1 cellular context compared by ENCODE assay signal in the genomic region with DNA sequence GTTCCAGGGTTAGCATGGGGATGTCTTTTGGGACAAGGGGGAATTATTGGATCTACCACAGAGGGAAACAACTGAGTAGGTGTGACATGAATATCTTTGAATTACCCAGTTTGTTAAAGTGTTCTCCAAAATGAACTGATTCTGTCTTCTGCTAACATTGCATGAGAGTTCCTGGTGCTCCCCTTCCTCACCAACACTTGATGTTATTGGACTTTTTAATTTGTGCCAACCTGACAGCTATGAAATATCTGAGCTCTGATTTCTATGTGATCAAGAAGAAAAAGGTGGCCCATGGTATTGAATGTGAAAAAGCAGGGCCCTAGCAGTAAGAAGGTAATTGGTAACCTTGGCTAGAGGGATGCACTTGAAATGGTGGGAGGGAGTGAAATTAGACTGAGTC.
TF ChIP-seq lines count a peak whose summit lies in the region.

No MANE protein-coding gene starts in this region.

TF ChIP-seq in WTC11, 78 proteins besides CTCF, POLR2A, EP300 and RAD21 (continued from another document):
- TF ChIP-seq SMAD4 (CRISPR knock-in tag; IDR thresholded peaks at IDR 0.05) (no peak), NR1H2 (CRISPR knock-in tag; IDR thresholded peaks at IDR 0.05) (no peak), ELF4 (CRISPR knock-in tag; IDR thresholded peaks at IDR 0.05; ENCODE audit: low read depth) (no peak), MYBL2 (CRISPR knock-in tag; IDR thresholded peaks at IDR 0.05) (no peak), ATF3 (CRISPR knock-in tag; conservative IDR thresholded peaks at IDR 0.05) (no peak), AFF4 (CRISPR knock-in tag; IDR thresholded peaks at IDR 0.05; ENCODE audit: borderline replicate concordance) (no peak), ZNF396 (CRISPR knock-in tag; IDR thresholded peaks at IDR 0.05; ENCODE audit: borderline replicate concordance) (no peak), ERG (CRISPR knock-in tag; IDR thresholded peaks at IDR 0.05) (no peak), ETV6 (CRISPR knock-in tag; IDR thresholded peaks at IDR 0.05) (no peak), ESRRA (CRISPR knock-in tag; IDR thresholded peaks at IDR 0.05; ENCODE audit: borderline replicate concordance) (no peak), CBFB (CRISPR knock-in tag; IDR thresholded peaks at IDR 0.05; ENCODE audit: low read depth) (no peak)
- TF ChIP-seq, protein P1, sequence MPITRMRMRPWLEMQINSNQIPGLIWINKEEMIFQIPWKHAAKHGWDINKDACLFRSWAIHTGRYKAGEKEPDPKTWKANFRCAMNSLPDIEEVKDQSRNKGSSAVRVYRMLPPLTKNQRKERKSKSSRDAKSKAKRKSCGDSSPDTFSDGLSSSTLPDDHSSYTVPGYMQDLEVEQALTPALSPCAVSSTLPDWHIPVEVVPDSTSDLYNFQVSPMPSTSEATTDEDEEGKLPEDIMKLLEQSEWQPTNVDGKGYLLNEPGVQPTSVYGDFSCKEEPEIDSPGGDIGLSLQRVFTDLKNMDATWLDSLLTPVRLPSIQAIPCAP (CRISPR knock-in tag; IDR thresholded peaks at IDR 0.05) = no peak
- TF ChIP-seq, protein P2, sequence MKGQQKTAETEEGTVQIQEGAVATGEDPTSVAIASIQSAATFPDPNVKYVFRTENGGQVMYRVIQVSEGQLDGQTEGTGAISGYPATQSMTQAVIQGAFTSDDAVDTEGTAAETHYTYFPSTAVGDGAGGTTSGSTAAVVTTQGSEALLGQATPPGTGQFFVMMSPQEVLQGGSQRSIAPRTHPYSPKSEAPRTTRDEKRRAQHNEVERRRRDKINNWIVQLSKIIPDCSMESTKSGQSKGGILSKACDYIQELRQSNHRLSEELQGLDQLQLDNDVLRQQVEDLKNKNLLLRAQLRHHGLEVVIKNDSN (CRISPR knock-in tag; IDR thresholded peaks at IDR 0.05) = no peak
